1 cellular context compared by ENCODE assay signal in genomic region chr22:27986937-27987336, GRCh38.
TF ChIP-seq lines count a peak whose summit lies in the region.

No MANE protein-coding gene starts in this region.

TF ChIP-seq in GM23338, 12 proteins besides CTCF, POLR2A, EP300 and RAD21 (continued from another document):
- TF ChIP-seq ZNF462 (CRISPR knock-in tag; IDR thresholded peaks at IDR 0.05): no peak
- no peak for TF ChIP-seq POLR2AphosphoS5 (IDR thresholded peaks at IDR 0.05; ENCODE audit: low read depth)
- no peak for TF ChIP-seq ZNF114 (CRISPR knock-in tag; IDR thresholded peaks at IDR 0.05)
- TF ChIP-seq ETS1 (IDR thresholded peaks at IDR 0.05): no peak
- no peak for TF ChIP-seq CREB1 (CRISPR knock-in tag; IDR thresholded peaks at IDR 0.05; ENCODE audit: low read depth)
- TF ChIP-seq EZH2 (IDR thresholded peaks at IDR 0.05; ENCODE audit: low read depth, unreplicated experiment): no peak
- TF ChIP-seq NANOG (IDR thresholded peaks at IDR 0.05; ENCODE audit: borderline replicate concordance): no peak
- TF ChIP-seq STAT1 (IDR thresholded peaks at IDR 0.05; ENCODE audit: unreplicated experiment): no peak
- TF ChIP-seq ZNF331 (CRISPR knock-in tag; IDR thresholded peaks at IDR 0.05; ENCODE audit: low read depth): no peak
- TF ChIP-seq JUNB (IDR thresholded peaks at IDR 0.05; ENCODE audit: unreplicated experiment): no peak
- no peak for TF ChIP-seq EZH2phosphoT487 (IDR thresholded peaks at IDR 0.05; ENCODE audit: unreplicated experiment)
